15 cellular contexts compared by ENCODE assay signal in the genomic region with DNA sequence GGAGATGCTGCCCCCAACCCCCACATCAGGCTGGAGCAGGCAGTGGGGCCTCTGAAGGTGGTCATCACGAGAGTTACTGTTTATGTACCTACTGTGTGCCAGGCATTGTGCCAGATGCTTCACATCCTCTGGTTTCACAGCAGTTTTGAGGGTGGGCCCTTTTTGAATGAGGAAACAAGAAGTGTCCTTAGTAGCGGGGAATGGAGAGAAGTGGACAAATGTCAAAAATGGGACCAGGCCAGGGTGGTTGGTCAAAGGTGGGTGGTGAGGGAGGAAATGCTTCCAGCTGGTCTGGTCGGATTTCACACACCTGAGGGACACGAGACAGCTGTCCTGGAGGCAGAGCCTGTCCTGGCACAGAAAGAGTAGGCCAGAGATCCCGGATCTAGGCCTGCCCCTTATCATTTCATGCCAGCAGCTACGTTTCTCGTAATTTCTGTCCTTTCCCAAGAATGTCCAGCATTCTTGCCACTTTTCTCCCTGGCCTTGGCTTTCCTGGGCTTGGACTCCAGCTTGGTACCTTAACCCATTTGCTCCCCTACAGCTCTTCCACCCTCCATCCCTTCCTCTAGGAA. TPM values are rescaled to one million over a fixed set of nuclear protein-coding genes. Genes with fewer than 3 reads are reported as not detected.
DNase-seq lines count a peak whose midpoint lies in the region; ATAC-seq and TF ChIP-seq lines count a peak whose summit lies in the region.
"Had no signal": no experiment of that assay in that cellular context is flagged by ENCODE, and none has a peak within 500 bp of the region (broad histone marks: within the 10 kb centered on the region; RNA-seq: fewer than 3 reads in every experiment).

No MANE protein-coding gene starts in this region.

- no peaks in the 10 kb centered on the region for H3K36me3 ChIP-seq in adrenal gland (replicated peaks in 1 of 2)
- no peaks in the 10 kb centered on the region for H3K36me3 ChIP-seq in right lobe of liver
- H3K36me3 ChIP-seq in vagina = no peaks in the 10 kb centered on the region
- H3K36me3 ChIP-seq: WERI-Rb-1 had no signal

- no peak overlapping the region for H3K4me3 Mint-ChIP-seq in activated naive CD4-positive, alpha-beta T cell treated with anti-CD3 and anti-CD28 coated beads, Interleukin-2, amount 50 U/mL, for 24 hours

- H3K27ac Mint-ChIP-seq in activated naive CD4-positive, alpha-beta T cell treated with anti-CD3 and anti-CD28 coated beads, Interleukin-2, amount 50 U/mL, for 24 hours = peak overlapping the region; percentile 63
- no peak overlapping the region for H3K27ac Mint-ChIP-seq in activated naive CD4-positive, alpha-beta T cell treated with anti-CD3 and anti-CD28 coated beads, Interleukin-2, amount 50 U/mL, for 72 hours

- DNase-seq in activated naive CD4-positive, alpha-beta T cell treated with anti-CD3 and anti-CD28 coated beads, Interleukin-2, amount 50 U/mL, for 72 hours (ENCODE audit: low spot score in 2 of 2) = no peak
- DNase-seq in adrenal gland = peak in 4 of 7 donors; percentile 19 to 55 (median 42)
- peak in 1 of 3 donors; percentile 73 for DNase-seq in right lobe of liver
- DNase-seq in vagina (ENCODE audit: extremely low spot score in 2 of 2) = no peak
- no peak for DNase-seq in NCI-H1092 (lab: John Stamatoyannopoulos, UW)
- DNase-seq in NCI-H1930 (lab: John Stamatoyannopoulos, UW) = no peak
- no peak for DNase-seq in NCI-H1417 treated with DMSO at 0.1 percent for 48 hours (lab: John Stamatoyannopoulos, UW)
- DNase-seq: cerebellar nuclear complex, NCI-H748 treated with DMSO at 0.1 percent for 48 hours, SIG-M5 had no signal

- H3K9me3 ChIP-seq in adrenal gland (replicated peaks in 1 of 3) (no peaks in the 10 kb centered on the region), right lobe of liver (no peaks in the 10 kb centered on the region), vagina (no peaks in the 10 kb centered on the region)

- H3K27me3 Mint-ChIP-seq in activated naive CD4-positive, alpha-beta T cell treated with anti-CD3 and anti-CD28 coated beads, Interleukin-2, amount 50 U/mL, for 24 hours = no peaks in the 10 kb centered on the region

- TF ChIP-seq POLR2A in adrenal gland (IDR thresholded peaks at IDR 0.05) = no peak
- TF ChIP-seq POLR2A in right lobe of liver (IDR thresholded peaks at IDR 0.05) = no peak
- TF ChIP-seq POLR2A in vagina (IDR thresholded peaks at IDR 0.05) = no peak

- peak overlapping the region in 2 of 5 donors; percentile 12 to 70 for H3K27ac ChIP-seq in adrenal gland
- H3K27ac ChIP-seq in right lobe of liver = peak overlapping the region; percentile 20 to 94 (median 51)
- H3K27ac ChIP-seq in vagina = peak overlapping the region; percentile 39
- H3K27ac ChIP-seq: WERI-Rb-1 had no signal

- peaks cover 15 to 23% of the 10 kb centered on the region in 2 donors for H3K4me1 ChIP-seq in adrenal gland (replicated peaks in 1 of 2)
- peaks cover 0 to 81% (median 30%) of the 10 kb centered on the region in 4 donors for H3K4me1 ChIP-seq in right lobe of liver
- peaks cover 66% of the 10 kb centered on the region for H3K4me1 ChIP-seq in vagina

- H3K4me1 Mint-ChIP-seq in activated naive CD4-positive, alpha-beta T cell treated with anti-CD3 and anti-CD28 coated beads, Interleukin-2, amount 50 U/mL, for 24 hours = peaks cover 72% of the 10 kb centered on the region

- intact Hi-C loops in adrenal gland (cut with DNase I) = no loop called here
- intact Hi-C loops in right lobe of liver (cut with DNase I) = no loop called here
- intact Hi-C loops in vagina (cut with DNase I) = no loop called here

- H3K36me3 Mint-ChIP-seq in activated naive CD4-positive, alpha-beta T cell treated with anti-CD3 and anti-CD28 coated beads, Interleukin-2, amount 50 U/mL, for 24 hours = peaks cover 9% of the 10 kb centered on the region
- peaks cover 14 to 24% of the 10 kb centered on the region in 2 donors for H3K36me3 Mint-ChIP-seq in activated naive CD4-positive, alpha-beta T cell treated with anti-CD3 and anti-CD28 coated beads, Interleukin-2, amount 50 U/mL, for 72 hours

- no peaks in the 10 kb centered on the region for H3K9me3 Mint-ChIP-seq in activated naive CD4-positive, alpha-beta T cell treated with anti-CD3 and anti-CD28 coated beads, Interleukin-2, amount 50 U/mL, for 24 hours
- H3K9me3 Mint-ChIP-seq in activated naive CD4-positive, alpha-beta T cell treated with anti-CD3 and anti-CD28 coated beads, Interleukin-2, amount 50 U/mL, for 72 hours = no peaks in the 10 kb centered on the region

- TF ChIP-seq CTCF in adrenal gland (IDR thresholded peaks at IDR 0.05) (no peak), right lobe of liver (IDR thresholded peaks at IDR 0.05) (no peak), vagina (IDR thresholded peaks at IDR 0.05) (no peak)

- H3K4me3 ChIP-seq in adrenal gland = no peak overlapping the region
- no peak overlapping the region for H3K4me3 ChIP-seq in right lobe of liver
- H3K4me3 ChIP-seq in vagina = no peak overlapping the region

- 54 to 64% (median 59%) methylated on average over 7 of the region's 7 CpGs for WGBS in adrenal gland, 4 donors
- WGBS in right lobe of liver (ENCODE audit: insufficient coverage, low coverage, low lambda C conversion rate, missing lambda C conversion rate) = 18% methylated on average over 4 of the region's 7 CpGs

- H3K27me3 ChIP-seq in adrenal gland = no peaks in the 10 kb centered on the region
- H3K27me3 ChIP-seq in right lobe of liver = no peaks in the 10 kb centered on the region
- H3K27me3 ChIP-seq in vagina = no peaks in the 10 kb centered on the region

- ATAC-seq in activated naive CD4-positive, alpha-beta T cell treated with anti-CD3 and anti-CD28 coated beads, Interleukin-2, amount 50 U/mL, for 72 hours = no peak
- ATAC-seq in right lobe of liver = no peak

RNA-seq across cellular contexts. Expression of a gene that starts 12.3 kb away (rescaled TPM):
- 10 to 100 TPM; 22.0 to 77.6 TPM for total RNA-seq in activated naive CD4-positive, alpha-beta T cell treated with anti-CD3 and anti-CD28 coated beads, Interleukin-2, amount 50 U/mL, for 72 hours
- total RNA-seq in adrenal gland (10 to 100 TPM in 6 of 8 donors, 1 to 10 TPM in 2; 4.4 to 36.3 (median 15.5) TPM), right lobe of liver (10 to 100 TPM; 29.2 to 43.1 (median 35.2) TPM), vagina (49.1 TPM)
- 10 to 100 TPM in 2 of 3 donors, 1 to 10 TPM in 1; 2.3 to 19.8 (median 18.5) TPM for polyA plus RNA-seq in adrenal gland

RNA-seq across cellular contexts. Expression of a gene that starts 14.2 kb away (rescaled TPM):
- total RNA-seq in activated naive CD4-positive, alpha-beta T cell treated with anti-CD3 and anti-CD28 coated beads, Interleukin-2, amount 50 U/mL, for 72 hours = under 1 TPM; 0.07 to 0.19 TPM
- total RNA-seq in adrenal gland (not detected), right lobe of liver (1 to 10 TPM in 3 of 6 experiments, under 1 TPM in 2, not detected in 1; 0.12 to 5.3 (median 1.6) TPM), vagina (not detected)
- polyA plus RNA-seq in adrenal gland = not detected
- total RNA-seq: left colon, posterior vena cava, subcutaneous adipose tissue had no signal

RNA-seq across cellular contexts. Expression of a gene that starts 18.5 kb away (rescaled TPM):
- total RNA-seq in activated naive CD4-positive, alpha-beta T cell treated with anti-CD3 and anti-CD28 coated beads, Interleukin-2, amount 50 U/mL, for 72 hours = 100 to 1,000 TPM in 1 of 2 donors, 10 to 100 TPM in 1; 96.7 to 108 TPM
- total RNA-seq in adrenal gland (100 to 1,000 TPM; 109 to 398 (median 164) TPM), right lobe of liver (100 to 1,000 TPM; 103 to 297 (median 160) TPM), vagina (166 TPM)
- polyA plus RNA-seq in adrenal gland = 100 to 1,000 TPM in 1 of 3 donors, 10 to 100 TPM in 2; 85.7 to 147 (median 97.4) TPM

RNA-seq across cellular contexts. Expression of a gene that starts 30.5 kb away (rescaled TPM):
- not detected for total RNA-seq in activated naive CD4-positive, alpha-beta T cell treated with anti-CD3 and anti-CD28 coated beads, Interleukin-2, amount 50 U/mL, for 72 hours
- total RNA-seq in adrenal gland (not detected), right lobe of liver (not detected), vagina (not detected)
- polyA plus RNA-seq in adrenal gland = not detected
- total RNA-seq: left colon, posterior vena cava, subcutaneous adipose tissue had no signal

RNA-seq across cellular contexts. Expression of a gene that starts 39.4 kb away (rescaled TPM):
- total RNA-seq in activated naive CD4-positive, alpha-beta T cell treated with anti-CD3 and anti-CD28 coated beads, Interleukin-2, amount 50 U/mL, for 72 hours = 1 to 10 TPM; 2.2 to 9.8 TPM
- under 1 TPM in 6 of 8 donors, not detected in 2; 0.11 to 0.69 (median 0.28) TPM for total RNA-seq in adrenal gland
- under 1 TPM in 2 of 3 donors, not detected in 1; 0.47 to 0.80 TPM for polyA plus RNA-seq in adrenal gland
- total RNA-seq in right lobe of liver = 100 to 1,000 TPM; 236 to 518 (median 365) TPM
- total RNA-seq in vagina = 5.2 TPM

Comparison
In these comparisons a context has a peak if more than half of its experiments do, and no peak if none do; other contexts are left out.
1. DNase-seq: peak in adrenal gland (4 of 7); none in activated naive CD4-positive, alpha-beta T cell treated with anti-CD3 and anti-CD28 coated beads, Interleukin-2, amount 50 U/mL, for 72 hours (0 of 2), vagina (0 of 2), NCI-H1092 (single experiment), NCI-H1930 (0 of 2) and NCI-H1417 treated with DMSO at 0.1 percent for 48 hours (single experiment).